ENCODE assay signal across 8 cellular contexts in the genomic region with DNA sequence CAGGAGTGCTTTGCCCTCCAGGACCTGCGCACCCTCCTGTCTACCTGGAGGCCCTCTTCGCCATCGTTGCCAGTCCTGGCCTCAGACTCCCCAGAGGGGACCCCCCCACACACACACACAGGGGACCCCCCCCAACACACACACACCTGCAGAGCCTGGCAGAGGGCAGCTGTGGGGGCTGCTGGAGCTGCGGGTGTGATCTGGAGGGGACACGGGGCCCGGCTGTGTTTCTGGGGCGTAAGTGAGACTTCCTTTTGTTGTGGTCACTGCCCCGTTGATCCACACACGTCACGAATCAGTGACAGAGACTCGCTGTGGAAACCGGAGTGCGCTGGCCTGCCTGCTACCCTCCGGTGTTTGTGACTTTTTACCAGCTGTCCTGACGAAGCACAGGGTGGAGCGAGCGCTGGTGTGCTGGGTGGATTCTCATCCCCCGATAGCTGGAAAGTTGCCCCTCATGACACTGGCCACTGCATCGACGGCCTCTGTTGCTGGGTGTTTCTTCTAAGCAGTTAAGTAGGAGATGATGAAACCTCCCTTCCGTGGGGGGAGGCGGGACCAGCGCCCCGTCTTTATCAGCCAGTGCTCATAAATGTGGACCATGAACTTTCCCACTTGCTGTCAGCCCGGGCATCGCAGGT. TPM values are rescaled to one million over a fixed set of nuclear protein-coding genes. Genes with fewer than 3 reads are reported as not detected.
DNase-seq lines count a peak whose midpoint lies in the region; ATAC-seq and TF ChIP-seq lines count a peak whose summit lies in the region.

No MANE protein-coding gene starts in this region.

- H2AFZ ChIP-seq in H9 (ENCODE audit: low read length) = no peak overlapping the region

- H2BK12ac ChIP-seq in H9 (ENCODE audit: insufficient read length, low read depth, low read length) = no peak overlapping the region

- no peak overlapping the region for H4K91ac ChIP-seq in H9 (ENCODE audit: insufficient read length, low read depth, low read length)

- WGBS in H9 (ENCODE audit: extremely low coverage, insufficient read length, low lambda C conversion rate) = no CpG with 5 or more reads among the region's 26 CpGs

- H3K4me2 ChIP-seq in H9 (ENCODE audit: insufficient read depth, insufficient read length, low read length) = no peak overlapping the region

- H2BK5ac ChIP-seq in H9 (ENCODE audit: insufficient read length, low read length) = no peak overlapping the region

- in situ Hi-C loops in ACHN (cut with HindIII; ENCODE audit: low pct_ligation_motif_present, low pct_unique_long_range_greater_than_20kb, low sequenced_read_pairs) = no loop called here

- no peak overlapping the region for H2BK20ac ChIP-seq in H9 (ENCODE audit: low read depth, low read length, poor library complexity, severe bottlenecking)

- DNase-seq in H9 (no peak), left colon (peak; percentile 87 to 91), ACHN (no peak), OCI-M1 (lab: John Stamatoyannopoulos, UW) (no peak)
- no peak for DNase-seq in activated naive CD8-positive, alpha-beta T cell treated with anti-CD3 and anti-CD28 coated beads, Interleukin-2, amount 10 ng/mL, durations not matched to agents 7 days and 5 days
- peak; percentile 30 to 48 for DNase-seq in stimulated activated CD8-positive, alpha-beta memory T cell treated with anti-CD3 and anti-CD28 coated beads, Interleukin-7, amount 100 ng/mL, for 4 hours (ENCODE audit: low read depth in 2 of 2)

- no peak overlapping the region for H2BK15ac ChIP-seq in H9 (ENCODE audit: low read depth, low read length)

- H3K4ac ChIP-seq in H9 (ENCODE audit: low read depth, low read length) = no peak overlapping the region

- no peak overlapping the region for H3K27ac Mint-ChIP-seq in H9
- H3K27ac Mint-ChIP-seq in activated naive CD8-positive, alpha-beta T cell treated with anti-CD3 and anti-CD28 coated beads, Interleukin-2, amount 10 ng/mL, durations not matched to agents 7 days and 5 days = no peak overlapping the region

- no peak overlapping the region for H4K5ac ChIP-seq in H9 (ENCODE audit: insufficient read length, low read depth, low read length)

- peaks cover 31 to 38% of the 10 kb centered on the region in 2 experiments for H3K4me1 Mint-ChIP-seq in H9
- peaks cover 20% of the 10 kb centered on the region for H3K4me1 Mint-ChIP-seq in activated naive CD8-positive, alpha-beta T cell treated with anti-CD3 and anti-CD28 coated beads, Interleukin-2, amount 10 ng/mL, durations not matched to agents 7 days and 5 days

- no peak overlapping the region for H3K56ac ChIP-seq in H9 (ENCODE audit: insufficient read length, low read depth, low read length)

- ATAC-seq in activated naive CD8-positive, alpha-beta T cell treated with anti-CD3 and anti-CD28 coated beads, Interleukin-2, amount 10 ng/mL, durations not matched to agents 7 days and 5 days (ENCODE audit: low read depth) = no peak
- peak; percentile 66 for ATAC-seq in left colon
- no peak for ATAC-seq in HG03135 (IDR thresholded peaks at IDR 0.05; ENCODE audit: unreplicated experiment)
- no peak for ATAC-seq in HG02981 (IDR thresholded peaks at IDR 0.05; ENCODE audit: unreplicated experiment)

- no peak overlapping the region for H3K9ac ChIP-seq in H9 (ENCODE audit: extremely low read depth, insufficient read length, low read length)

- H3K9me3 Mint-ChIP-seq in H9 = no peaks in the 10 kb centered on the region; a peak in 1 of 5 replicates
- no peaks in the 10 kb centered on the region for H3K9me3 Mint-ChIP-seq in activated naive CD8-positive, alpha-beta T cell treated with anti-CD3 and anti-CD28 coated beads, Interleukin-2, amount 10 ng/mL, durations not matched to agents 7 days and 5 days

- no peak for TF ChIP-seq CTCF in H9 (conservative IDR thresholded peaks at IDR 0.05)

- no peaks in the 10 kb centered on the region for H4K20me1 ChIP-seq in H9 (ENCODE audit: control insufficient read depth, insufficient read depth, insufficient read length)

- peak overlapping the region; percentile 54 to 76 for H3K4me3 Mint-ChIP-seq in H9
- H3K4me3 Mint-ChIP-seq in activated naive CD8-positive, alpha-beta T cell treated with anti-CD3 and anti-CD28 coated beads, Interleukin-2, amount 10 ng/mL, durations not matched to agents 7 days and 5 days = peak overlapping the region; percentile 43

- no peak overlapping the region for H2BK120ac ChIP-seq in H9 (ENCODE audit: low read depth, low read length, poor library complexity, severe bottlenecking)

- no peak overlapping the region for H3K27ac ChIP-seq in H9 (ENCODE audit: insufficient read length, low read depth, low read length)

- peaks cover 6% of the 10 kb centered on the region for H3K23me2 ChIP-seq in H9 (ENCODE audit: insufficient read length, low read depth, low read length, poor library complexity, severe bottlenecking)

- H3K18ac ChIP-seq in H9 (ENCODE audit: insufficient read length, low read depth, low read length) = no peak overlapping the region

- no peak overlapping the region for H3T11ph ChIP-seq in H9 (ENCODE audit: low read length)

- H3K14ac ChIP-seq in H9 (ENCODE audit: insufficient read depth, low read length) = no peak overlapping the region; the same call in 1 of the 2 replicates

- H3K27me3 Mint-ChIP-seq in H9 (ENCODE audit: low read depth) = peaks cover 43% of the 10 kb centered on the region
- peaks cover 32% of the 10 kb centered on the region for H3K27me3 Mint-ChIP-seq in activated naive CD8-positive, alpha-beta T cell treated with anti-CD3 and anti-CD28 coated beads, Interleukin-2, amount 10 ng/mL, durations not matched to agents 7 days and 5 days

- no peaks in the 10 kb centered on the region for H3K79me1 ChIP-seq in H9 (ENCODE audit: insufficient read depth, low read depth, low read length, poor library complexity, severe bottlenecking)

- H3K36me3 Mint-ChIP-seq in H9 (ENCODE audit: insufficient read depth in 1 of 3, low read depth in 3 of 3) = peaks cover 14 to 23% (median 22%) of the 10 kb centered on the region in 3 experiments; a peak in 6 of 7 replicates
- no peaks in the 10 kb centered on the region for H3K36me3 Mint-ChIP-seq in activated naive CD8-positive, alpha-beta T cell treated with anti-CD3 and anti-CD28 coated beads, Interleukin-2, amount 10 ng/mL, durations not matched to agents 7 days and 5 days

- peaks cover 14% of the 10 kb centered on the region; the same call in 1 of the 2 replicates for H3K27me3 ChIP-seq in H9 (ENCODE audit: insufficient read depth, low read length)

- POLR2A ChIA-PET in activated naive CD8-positive, alpha-beta T cell treated with anti-CD3 and anti-CD28 coated beads, Interleukin-2, amount 10 ng/mL, durations not matched to agents 7 days and 5 days (lab: Charles Lee) = no interaction called here

- intact Hi-C loops in left colon (cut with DNase I, micrococcal nuclease) = no loop called here

- H3K79me2 ChIP-seq in H9 (ENCODE audit: insufficient read depth, low read length) = no peaks in the 10 kb centered on the region; the same call in 1 of the 2 replicates

- no peaks in the 10 kb centered on the region for H3K9me3 ChIP-seq in H9 (ENCODE audit: control insufficient read depth, low read depth, low read length)

- H3K23ac ChIP-seq in H9 (ENCODE audit: insufficient read length, low read depth, low read length) = no peak overlapping the region

- no peak overlapping the region for H4K8ac ChIP-seq in H9 (replicated peaks; ENCODE audit: insufficient read length, low read depth, low read length)

- H2AK5ac ChIP-seq in H9 (ENCODE audit: insufficient read length, low read length) = no peak overlapping the region

- H3K4me1 ChIP-seq in H9 (ENCODE audit: insufficient read depth, low read length) = peaks cover 11% of the 10 kb centered on the region; the same call in 1 of the 2 replicates

RNA-seq across cellular contexts. Expression of a gene that starts 2.3 kb away (rescaled TPM):
- total RNA-seq in H9 (2021) (19.4 and 21.4 TPM in 2 replicates), left colon (100 to 1,000 TPM in 1 of 2 donors, 10 to 100 TPM in 1; 96.7 to 133 TPM)
- 10 to 100 TPM; 11.1 to 13.2 TPM for total RNA-seq in activated naive CD8-positive, alpha-beta T cell treated with anti-CD3 and anti-CD28 coated beads, Interleukin-2, amount 10 ng/mL, durations not matched to agents 7 days and 5 days

Comparison
In these comparisons a context has a peak if more than half of its experiments do, and no peak if none do; other contexts are left out.
1. DNase-seq: peak in left colon (2 of 2) and stimulated activated CD8-positive, alpha-beta memory T cell treated with anti-CD3 and anti-CD28 coated beads, Interleukin-7, amount 100 ng/mL, for 4 hours (2 of 2); none in H9 (single experiment), activated naive CD8-positive, alpha-beta T cell treated with anti-CD3 and anti-CD28 coated beads, Interleukin-2, amount 10 ng/mL, durations not matched to agents 7 days and 5 days (single experiment), ACHN (single experiment) and OCI-M1 (single experiment).